Comparison of ENCODE assay signal across 8 cellular contexts in genomic region chr12:96407429-96408097, GRCh38.
A peak's percentile ranks its signal among the peaks of the same experiment; 100 is the strongest.
DNase-seq lines count a peak whose midpoint lies in the region; ATAC-seq and TF ChIP-seq lines count a peak whose summit lies in the region.
"Not testable (repeated sequence)": the region's sequence is repeated elsewhere in the genome, so short reads cannot be mapped to it uniquely, and the experiment has no call there.

No MANE protein-coding gene starts in this region.

- peak overlapping the region; percentile 92 for H3K27ac ChIP-seq in neutrophil

- intact Hi-C loops in dendritic cell treated with granulocyte-macrophage colony-stimulating factor and Interleukin-4, amounts not matched to agents 40 ng/mL and 50 ng/mL, for 4 days (cut with micrococcal nuclease): loop anchor here (10.0 kb wide), 2 partner anchors 47 to 107 kb away; no protein-coding TSS in a partner anchor

- H3K9me3 ChIP-seq in neutrophil: not testable (repeated sequence)

- H3K27me3 ChIP-seq in neutrophil: not testable (repeated sequence)

- not testable (repeated sequence) for TF ChIP-seq CTCF in neutrophil (IDR thresholded peaks at IDR 0.05)

- H3K4me3 Mint-ChIP-seq in dendritic cell treated with granulocyte-macrophage colony-stimulating factor and Interleukin-4, amounts not matched to agents 40 ng/mL and 50 ng/mL, for 4 days: not testable (repeated sequence)

- not testable (repeated sequence) for H3K9me3 Mint-ChIP-seq in dendritic cell treated with granulocyte-macrophage colony-stimulating factor and Interleukin-4, amounts not matched to agents 40 ng/mL and 50 ng/mL, for 4 days

- ATAC-seq in GM18873 (IDR thresholded peaks at IDR 0.05; ENCODE audit: low FRiP score, unreplicated experiment) (peak; percentile 96), GM21390 (IDR thresholded peaks at IDR 0.05; ENCODE audit: unreplicated experiment) (peak; percentile 95), HG02884 (IDR thresholded peaks at IDR 0.05; ENCODE audit: unreplicated experiment) (peak; percentile 95), HG03432 (IDR thresholded peaks at IDR 0.05; ENCODE audit: unreplicated experiment) (peak; percentile 95)

- H3K36me3 ChIP-seq in neutrophil: not testable (repeated sequence)

- peak overlapping the region; percentile 76 for H3K27ac Mint-ChIP-seq in dendritic cell treated with granulocyte-macrophage colony-stimulating factor and Interleukin-4, amounts not matched to agents 40 ng/mL and 50 ng/mL, for 4 days

- H3K4me1 ChIP-seq in neutrophil (ENCODE audit: control insufficient read depth in 1 of 2, insufficient read depth in 1 of 2, low read depth in 1 of 2, low read length in 1 of 2): peaks cover 47 to 48% of the 10 kb centered on the region in 2 experiments

- not testable (repeated sequence) for H3K27me3 Mint-ChIP-seq in dendritic cell treated with granulocyte-macrophage colony-stimulating factor and Interleukin-4, amounts not matched to agents 40 ng/mL and 50 ng/mL, for 4 days

- H3K4me3 ChIP-seq in neutrophil (ENCODE audit: low read depth in 1 of 2, low read length in 1 of 2): peak overlapping the region in 1 of 2 experiments; percentile 17

- DNase-seq in GF-D8 (lab: John Stamatoyannopoulos, UW) (peak; percentile 13), NOMO-1 treated with DMSO at 0.1 percent for 48 hours (lab: John Stamatoyannopoulos, UW; ENCODE audit: unreplicated experiment) (peak; percentile 92)

- H3K36me3 Mint-ChIP-seq in dendritic cell treated with granulocyte-macrophage colony-stimulating factor and Interleukin-4, amounts not matched to agents 40 ng/mL and 50 ng/mL, for 4 days (ENCODE audit: low read depth): not testable (repeated sequence)

- peaks cover 33% of the 10 kb centered on the region for H3K4me1 Mint-ChIP-seq in dendritic cell treated with granulocyte-macrophage colony-stimulating factor and Interleukin-4, amounts not matched to agents 40 ng/mL and 50 ng/mL, for 4 days (ENCODE audit: low read depth)
